ENCODE assay signal across 27 cellular contexts in genomic region chr1:33368431-33368830, GRCh38. TPM values are rescaled to one million over a fixed set of nuclear protein-coding genes. Genes with fewer than 3 reads are reported as not detected.
"Had no signal": no experiment of that assay in that cellular context is flagged by ENCODE, and none has a peak within 500 bp of the region (broad histone marks: within the 10 kb centered on the region; RNA-seq: fewer than 3 reads in every experiment).

No MANE protein-coding gene starts in this region.

- H3K9me3 ChIP-seq: ascending aorta, heart right ventricle, lower lobe of right lung, neutrophil, ovary, sigmoid colon, transverse colon had no signal

- H3K4me3 ChIP-seq: ascending aorta, heart right ventricle, lower lobe of right lung, ovary, sigmoid colon, transverse colon had no signal

- H3K36me3 Mint-ChIP-seq: activated naive CD4-positive, alpha-beta T cell treated with anti-CD3 and anti-CD28 coated beads, Interleukin-2, amount 10 ng/mL, durations not matched to agents 7 days and 5 days; activated naive CD8-positive, alpha-beta T cell treated with anti-CD3 and anti-CD28 coated beads, Interleukin-2, amount 10 ng/mL, durations not matched to agents 7 days and 5 days; natural killer cell treated with Interleukin-12 subunit alpha and Interleukin-12 subunit beta and Interleukin-15 and Interleukin-18, amount 100 ng/mL, for 72 hours had no signal

- H3K4me3 Mint-ChIP-seq: activated naive CD4-positive, alpha-beta T cell treated with anti-CD3 and anti-CD28 coated beads, Interleukin-2, amount 10 ng/mL, durations not matched to agents 7 days and 5 days; activated naive CD8-positive, alpha-beta T cell treated with anti-CD3 and anti-CD28 coated beads, Interleukin-2, amount 10 ng/mL, durations not matched to agents 7 days and 5 days; brain; endodermal cell; natural killer cell treated with Interleukin-12 subunit alpha and Interleukin-12 subunit beta and Interleukin-15 and Interleukin-18, amount 100 ng/mL, for 72 hours; T-helper 1 cell treated with Interleukin-12 subunit alpha and Interleukin-12 subunit beta and Interleukin-4 antibody, amounts not matched to agents 30 μg/mL and 1 μg/mL, for 36 hours had no signal

- H3K27ac ChIP-seq: foreskin keratinocyte, lower lobe of right lung, ovary, transverse colon, WERI-Rb-1 had no signal

- DNase-seq: foreskin keratinocyte had no signal

- H3K4me1 Mint-ChIP-seq: activated naive CD4-positive, alpha-beta T cell treated with anti-CD3 and anti-CD28 coated beads, Interleukin-2, amount 10 ng/mL, durations not matched to agents 7 days and 5 days had no signal

- H3K27me3 ChIP-seq: ascending aorta, foreskin keratinocyte, heart right ventricle, neutrophil, ovary, sigmoid colon, transverse colon had no signal

- H3K36me3 ChIP-seq: lower lobe of right lung, neutrophil, ovary, transverse colon had no signal

- H3K27ac Mint-ChIP-seq: activated naive CD4-positive, alpha-beta T cell treated with anti-CD3 and anti-CD28 coated beads, Interleukin-2, amount 10 ng/mL, durations not matched to agents 7 days and 5 days; activated naive CD8-positive, alpha-beta T cell treated with anti-CD3 and anti-CD28 coated beads, Interleukin-2, amount 10 ng/mL, durations not matched to agents 7 days and 5 days; endodermal cell; natural killer cell treated with Interleukin-12 subunit alpha and Interleukin-12 subunit beta and Interleukin-15 and Interleukin-18, amount 100 ng/mL, for 72 hours; progenitor cell of endocrine pancreas; T-helper 1 cell treated with Interleukin-12 subunit alpha and Interleukin-12 subunit beta and Interleukin-4 antibody, amounts not matched to agents 30 μg/mL and 1 μg/mL, for 36 hours had no signal

- H3K9me3 Mint-ChIP-seq: activated naive CD4-positive, alpha-beta T cell treated with anti-CD3 and anti-CD28 coated beads, Interleukin-2, amount 10 ng/mL, durations not matched to agents 7 days and 5 days; activated naive CD8-positive, alpha-beta T cell treated with anti-CD3 and anti-CD28 coated beads, Interleukin-2, amount 10 ng/mL, durations not matched to agents 7 days and 5 days; brain; endodermal cell; natural killer cell treated with Interleukin-12 subunit alpha and Interleukin-12 subunit beta and Interleukin-15 and Interleukin-18, amount 100 ng/mL, for 72 hours; T-helper 1 cell treated with Interleukin-12 subunit alpha and Interleukin-12 subunit beta and Interleukin-4 antibody, amounts not matched to agents 30 μg/mL and 1 μg/mL, for 36 hours had no signal

- H3K27me3 Mint-ChIP-seq: brain had no signal

- FAIRE-seq: small intestine, TTC549 had no signal

RNA-seq across cellular contexts. Expression of gene A3GALT2, which starts 47.5 kb away (rescaled TPM):
- total RNA-seq: ascending aorta; cardiac septum; endodermal cell; esophagus mucosa; foreskin keratinocyte; glomerular endothelial cell; kidney epithelial cell; left lobe of liver; lower lobe of right lung; mononuclear cell; natural killer cell treated with Interleukin-12 subunit alpha and Interleukin-12 subunit beta and Interleukin-15 and Interleukin-18, amount 100 ng/mL, for 72 hours; ovary; renal cortical epithelial cell; sigmoid colon; temporal lobe; transverse colon; urinary bladder had no signal
- polyA plus RNA-seq: foreskin keratinocyte, heart right ventricle, ovary, sigmoid colon, small intestine, urinary bladder had no signal
